ENCODE assay signal across 1 cellular context in the genomic region with DNA sequence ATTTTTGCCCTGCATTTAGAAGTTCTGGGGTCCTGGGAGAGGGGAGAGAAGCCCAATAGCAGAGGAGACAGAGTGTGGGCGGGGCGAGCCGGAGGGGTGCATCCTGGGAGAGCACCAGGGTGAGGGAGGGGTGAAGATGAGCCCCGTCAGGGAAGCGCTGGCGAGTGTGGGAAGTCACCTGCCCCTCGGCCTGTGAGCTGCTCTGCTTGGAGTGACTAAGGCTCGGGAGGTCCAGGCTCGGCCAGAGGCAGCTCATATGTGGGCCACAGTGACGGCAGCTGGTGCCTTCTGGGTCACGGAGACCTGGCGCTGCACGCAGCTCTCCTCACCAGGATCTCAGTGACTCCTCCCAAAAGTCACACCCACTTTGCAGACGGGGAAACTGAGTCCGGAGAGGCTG.
TF ChIP-seq lines count a peak whose summit lies in the region.

No MANE protein-coding gene starts in this region.

TF ChIP-seq in H1, 55 proteins besides CTCF, POLR2A, EP300 and RAD21:
- no peak for TF ChIP-seq HDAC6 (IDR thresholded peaks at IDR 0.05; ENCODE audit: low read depth, low read length)
- no peak for TF ChIP-seq RXRA (IDR thresholded peaks at IDR 0.05; ENCODE audit: insufficient read depth, low read depth, low read length)
- no peak for TF ChIP-seq NRF1 (IDR thresholded peaks at IDR 0.05; ENCODE audit: low read depth, low read length)
- TF ChIP-seq KDM4A (IDR thresholded peaks at IDR 0.05; ENCODE audit: low read depth, low read length, severe bottlenecking), result no peak
- no peak for TF ChIP-seq KDM1A (IDR thresholded peaks at IDR 0.05; ENCODE audit: borderline replicate concordance, low read length)
- TF ChIP-seq POU5F1 (IDR thresholded peaks at IDR 0.05; ENCODE audit: low read depth, low read length), result no peak
- TF ChIP-seq BACH1 (IDR thresholded peaks at IDR 0.05; ENCODE audit: low read length), result no peak
- TF ChIP-seq PHF8 (conservative IDR thresholded peaks at IDR 0.05; ENCODE audit: low read depth, low read length), result no peak
